Comparison of ENCODE assay signal across 8 cellular contexts in genomic region chr14:51860164-51860835, GRCh38. TPM values are rescaled to one million over a fixed set of nuclear protein-coding genes. Genes with fewer than 3 reads are reported as not detected.
DNase-seq lines count a peak whose midpoint lies in the region; ATAC-seq and TF ChIP-seq lines count a peak whose summit lies in the region.

Gene GNG2 (plus strand): TSS chr14:51860612. CDS start chr14:51950679, 90,067 bp downstream.

- peak; percentile 76 for DNase-seq in GM13976 (ENCODE audit: low spot score)
- DNase-seq in NCI-H1694 (lab: John Stamatoyannopoulos, UW), result peak; percentile 77
- DNase-seq in T1000 (lab: John Stamatoyannopoulos, UW), result peak; percentile 21
- DNase-seq in astrocyte of the cerebellum (ENCODE audit: low read depth), result no peak
- peak in 47 of 51 donors; percentile 9 to 81 (median 55) for DNase-seq in hypothalamus (lab: John Stamatoyannopoulos, UW)
- DNase-seq in sciatic nerve (ENCODE audit: low spot score), result peak; percentile 89
- no peak for DNase-seq in NCI-H2107 (lab: John Stamatoyannopoulos, UW)

- ATAC-seq in HG02798 (IDR thresholded peaks at IDR 0.05; ENCODE audit: poor library complexity, unreplicated experiment), result peak; percentile 92
- ATAC-seq in sciatic nerve, result peak; percentile 98

- peak within 1 kb of the TSS; percentile 64 for H3K4me3 ChIP-seq in astrocyte of the cerebellum (ENCODE audit: low read depth, low read length)

- in situ Hi-C loops in GM13976 (cut with MboI; ENCODE audit: low sequenced_read_pairs, unreplicated experiment) (no loop called here), astrocyte of the cerebellum (cut with HindIII; ENCODE audit: low sequenced_read_pairs) (no loop called here)

- no peak for TF ChIP-seq CTCF in GM13976 (IDR thresholded peaks at IDR 0.05; ENCODE audit: borderline replicate concordance, control extremely low read depth, extremely low read depth, insufficient read depth, missing control alignments)
- TF ChIP-seq CTCF in astrocyte of the cerebellum (IDR thresholded peaks at IDR 0.05; ENCODE audit: low read depth, low read length, missing control alignments), result no peak

- intact Hi-C loops in sciatic nerve (cut with DNase I), result no loop called here

RNA-seq across cellular contexts. Expression of gene GNG2, which starts in this region (rescaled TPM):
- 180 TPM for total RNA-seq in sciatic nerve

Comparison
In these comparisons a context has a peak if more than half of its experiments do, and no peak if none do; other contexts are left out.
1. DNase-seq: peak in GM13976 (single experiment), NCI-H1694 (single experiment), T1000 (single experiment), hypothalamus (47 of 51) and sciatic nerve (single experiment); none in astrocyte of the cerebellum (single experiment) and NCI-H2107 (single experiment).